In genomic region chr6:85966859-85967258, GRCh38 we compare ENCODE assay signal across 20 cellular contexts.
"Had no signal": no experiment of that assay in that cellular context is flagged by ENCODE, and none has a peak within 500 bp of the region (broad histone marks: within the 10 kb centered on the region; RNA-seq: fewer than 3 reads in every experiment).

No MANE protein-coding gene starts in this region.

- H3K4me3 Mint-ChIP-seq: activated CD4-positive, alpha-beta T cell treated with anti-CD3 and anti-CD28 coated beads for 36 hours; activated CD8-positive, alpha-beta memory T cell treated with anti-CD3 and anti-CD28 coated beads, Interleukin-2, amount 10 ng/mL, durations not matched to agents 7 days and 5 days; activated CD8-positive, alpha-beta T cell treated with anti-CD3 and anti-CD28 coated beads, Interleukin-2, amount 10 ng/mL, durations not matched to agents 7 days and 5 days; activated naive CD4-positive, alpha-beta T cell treated with anti-CD3 and anti-CD28 coated beads, Interleukin-2, amount 50 U/mL, for 24 hours; activated naive CD8-positive, alpha-beta T cell treated with anti-CD3 and anti-CD28 coated beads, Interleukin-2, amount 50 U/mL, for 24 hours; central memory CD8-positive, alpha-beta T cell; natural killer cell treated with Interleukin-12 subunit alpha and Interleukin-12 subunit beta and Interleukin-15 and Interleukin-18, amount 100 ng/mL, for 72 hours; T-cell had no signal

- H3K36me3 ChIP-seq: colonic mucosa, left ventricle myocardium inferior, thyroid gland had no signal

- H3K4me1 ChIP-seq: colonic mucosa, left ventricle myocardium inferior, psoas muscle, thyroid gland had no signal

- H3K27ac ChIP-seq: colonic mucosa, left ventricle myocardium inferior, psoas muscle, thyroid gland had no signal

- DNase-seq: activated CD4-positive, alpha-beta T cell treated with anti-CD3 and anti-CD28 coated beads for 36 hours; activated CD4-positive, CD25-positive, alpha-beta regulatory T cell; activated CD8-positive, alpha-beta memory T cell treated with anti-CD3 and anti-CD28 coated beads, Interleukin-2, amount 10 ng/mL, durations not matched to agents 7 days and 5 days; activated CD8-positive, alpha-beta T cell treated with anti-CD3 and anti-CD28 coated beads, Interleukin-2, amount 10 ng/mL, durations not matched to agents 7 days and 5 days; activated naive CD8-positive, alpha-beta T cell treated with anti-CD3 and anti-CD28 coated beads, Interleukin-2, amount 50 U/mL, for 24 hours; activated T-cell treated with anti-CD3 and anti-CD28 coated beads, Interleukin-2, amount 50 U/mL, for 48 hours; colonic mucosa; effector CD8-positive, alpha-beta T cell; left ventricle myocardium inferior; psoas muscle; stimulated activated CD4-positive, alpha-beta T cell treated with anti-CD3 and anti-CD28 coated beads, Interleukin-2, amount 100 ng/mL, for 48 hours; stimulated activated naive CD4-positive, alpha-beta T cell treated with Interleukin-2 at 50 U/mL for 16 hours; T-cell; thyroid gland had no signal

- H3K9me3 Mint-ChIP-seq: activated naive CD4-positive, alpha-beta T cell treated with anti-CD3 and anti-CD28 coated beads, Interleukin-2, amount 50 U/mL, for 24 hours; activated naive CD8-positive, alpha-beta T cell treated with anti-CD3 and anti-CD28 coated beads, Interleukin-2, amount 50 U/mL, for 24 hours; activated T-helper 2 cell treated with anti-CD3 and anti-CD28 coated beads, Interferon-gamma antibody, Interleukin-2, Interleukin-4, amounts not matched to agents 10 μg/mL and 5 μg/mL and 100 μg/mL, durations not matched to agents 14 hours and 24 hours and 36 hours; central memory CD8-positive, alpha-beta T cell; T-cell had no signal

- H3K27me3 ChIP-seq: colonic mucosa, thyroid gland had no signal

- H3K4me3 ChIP-seq: colonic mucosa, left ventricle myocardium inferior, lung, mucosa of descending colon, psoas muscle, thyroid gland had no signal

- H3K9me3 ChIP-seq: colonic mucosa, left ventricle myocardium inferior, mucosa of descending colon, psoas muscle, thyroid gland had no signal

- H3K27ac Mint-ChIP-seq: activated CD4-positive, alpha-beta T cell treated with anti-CD3 and anti-CD28 coated beads for 36 hours; activated CD8-positive, alpha-beta memory T cell treated with anti-CD3 and anti-CD28 coated beads, Interleukin-2, amount 10 ng/mL, durations not matched to agents 7 days and 5 days; activated CD8-positive, alpha-beta T cell treated with anti-CD3 and anti-CD28 coated beads, Interleukin-2, amount 10 ng/mL, durations not matched to agents 7 days and 5 days; activated naive CD4-positive, alpha-beta T cell treated with anti-CD3 and anti-CD28 coated beads, Interleukin-2, amount 50 U/mL, for 24 hours; activated naive CD8-positive, alpha-beta T cell treated with anti-CD3 and anti-CD28 coated beads, Interleukin-2, amount 50 U/mL, for 24 hours; activated T-helper 2 cell treated with anti-CD3 and anti-CD28 coated beads, Interferon-gamma antibody, Interleukin-2, Interleukin-4, amounts not matched to agents 10 μg/mL and 5 μg/mL and 100 μg/mL, durations not matched to agents 14 hours and 24 hours and 36 hours; natural killer cell treated with Interleukin-12 subunit alpha and Interleukin-12 subunit beta and Interleukin-15 and Interleukin-18, amount 100 ng/mL, for 72 hours; T-cell had no signal

- H3K36me3 Mint-ChIP-seq: activated CD8-positive, alpha-beta memory T cell treated with anti-CD3 and anti-CD28 coated beads, Interleukin-2, amount 10 ng/mL, durations not matched to agents 7 days and 5 days; activated naive CD4-positive, alpha-beta T cell treated with anti-CD3 and anti-CD28 coated beads, Interleukin-2, amount 50 U/mL, for 24 hours; natural killer cell treated with Interleukin-12 subunit alpha and Interleukin-12 subunit beta and Interleukin-15 and Interleukin-18, amount 100 ng/mL, for 72 hours; T-cell had no signal

- H3K4me1 Mint-ChIP-seq: activated CD4-positive, alpha-beta T cell treated with anti-CD3 and anti-CD28 coated beads for 36 hours; activated CD8-positive, alpha-beta memory T cell treated with anti-CD3 and anti-CD28 coated beads, Interleukin-2, amount 10 ng/mL, durations not matched to agents 7 days and 5 days; activated naive CD4-positive, alpha-beta T cell treated with anti-CD3 and anti-CD28 coated beads, Interleukin-2, amount 50 U/mL, for 24 hours; activated naive CD8-positive, alpha-beta T cell treated with anti-CD3 and anti-CD28 coated beads, Interleukin-2, amount 50 U/mL, for 24 hours; central memory CD8-positive, alpha-beta T cell; T-cell had no signal

- ATAC-seq: activated CD4-positive, alpha-beta T cell treated with anti-CD3 and anti-CD28 coated beads for 36 hours; activated CD8-positive, alpha-beta memory T cell treated with anti-CD3 and anti-CD28 coated beads, Interleukin-2, amount 10 ng/mL, durations not matched to agents 7 days and 5 days; activated CD8-positive, alpha-beta T cell treated with anti-CD3 and anti-CD28 coated beads, Interleukin-2, amount 10 ng/mL, durations not matched to agents 7 days and 5 days; activated naive CD8-positive, alpha-beta T cell treated with anti-CD3 and anti-CD28 coated beads, Interleukin-2, amount 50 U/mL, for 24 hours; mucosa of descending colon; psoas muscle; T-cell had no signal

- H3K27me3 Mint-ChIP-seq: activated CD4-positive, alpha-beta T cell treated with anti-CD3 and anti-CD28 coated beads for 36 hours; activated CD8-positive, alpha-beta memory T cell treated with anti-CD3 and anti-CD28 coated beads, Interleukin-2, amount 10 ng/mL, durations not matched to agents 7 days and 5 days; activated naive CD8-positive, alpha-beta T cell treated with anti-CD3 and anti-CD28 coated beads, Interleukin-2, amount 50 U/mL, for 24 hours; central memory CD8-positive, alpha-beta T cell; natural killer cell treated with Interleukin-12 subunit alpha and Interleukin-12 subunit beta and Interleukin-15 and Interleukin-18, amount 100 ng/mL, for 72 hours had no signal
